In the genomic region with DNA sequence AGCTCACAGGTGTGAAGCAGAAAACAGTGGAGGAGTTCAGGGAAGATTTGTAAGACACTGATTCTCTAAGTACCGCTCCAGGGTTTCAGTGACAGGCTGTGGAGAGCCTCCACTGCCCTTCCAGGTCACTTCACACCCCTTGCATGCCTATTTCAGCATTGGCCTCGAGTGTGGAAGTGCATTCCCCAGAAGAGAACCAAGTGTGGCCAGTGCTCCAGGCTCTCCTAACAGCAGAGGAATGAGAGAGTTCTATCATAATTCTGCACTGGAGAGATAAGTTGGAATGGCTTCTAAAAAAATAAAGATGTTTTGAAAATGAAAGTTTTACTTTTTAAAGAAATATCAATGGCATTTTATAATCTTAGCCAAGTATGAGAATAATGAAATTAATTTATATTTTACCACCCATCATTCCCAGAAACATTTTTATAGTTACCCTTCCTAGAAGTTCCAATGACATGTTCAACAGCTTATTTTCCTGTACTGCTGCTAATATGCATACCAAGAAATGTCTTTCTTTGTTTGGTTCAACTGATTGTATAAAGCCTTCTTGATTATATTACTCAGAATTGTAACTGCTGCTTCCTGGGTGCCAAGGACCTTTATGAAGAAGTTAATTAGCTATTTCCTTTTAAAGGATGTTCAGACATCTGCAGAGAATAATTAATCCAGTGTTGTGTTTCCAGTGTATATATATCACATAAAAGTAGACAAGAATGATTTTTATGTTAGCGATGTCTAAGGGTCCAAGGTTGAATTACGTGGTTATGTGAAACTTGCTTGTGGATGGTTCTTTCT, we compare ENCODE assay signal across 1 cellular context.
TF ChIP-seq lines count a peak whose summit lies in the region.

No MANE protein-coding gene starts in this region.

TF ChIP-seq in IMR-90, 13 proteins besides CTCF, POLR2A, EP300 and RAD21:
- TF ChIP-seq FOS (IDR thresholded peaks at IDR 0.05; ENCODE audit: low read depth, low read length) = no peak
- no peak for TF ChIP-seq NFE2L2 (IDR thresholded peaks at IDR 0.05; ENCODE audit: low read depth, low read length)
- no peak for TF ChIP-seq MXI1 (IDR thresholded peaks at IDR 0.05; ENCODE audit: borderline replicate concordance, low read depth, low read length)
- TF ChIP-seq, protein P1, sequence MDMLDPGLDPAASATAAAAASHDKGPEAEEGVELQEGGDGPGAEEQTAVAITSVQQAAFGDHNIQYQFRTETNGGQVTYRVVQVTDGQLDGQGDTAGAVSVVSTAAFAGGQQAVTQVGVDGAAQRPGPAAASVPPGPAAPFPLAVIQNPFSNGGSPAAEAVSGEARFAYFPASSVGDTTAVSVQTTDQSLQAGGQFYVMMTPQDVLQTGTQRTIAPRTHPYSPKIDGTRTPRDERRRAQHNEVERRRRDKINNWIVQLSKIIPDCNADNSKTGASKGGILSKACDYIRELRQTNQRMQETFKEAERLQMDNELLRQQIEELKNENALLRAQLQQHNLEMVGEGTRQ (IDR thresholded peaks at IDR 0.05; ENCODE audit: low read depth, low read length) = no peak
- TF ChIP-seq RCOR1 (IDR thresholded peaks at IDR 0.05; ENCODE audit: insufficient replicate concordance, low read length) = no peak
- no peak for TF ChIP-seq CHD1 (IDR thresholded peaks at IDR 0.05; ENCODE audit: low read depth, low read length)
- TF ChIP-seq MAZ (IDR thresholded peaks at IDR 0.05; ENCODE audit: borderline replicate concordance, low read depth, low read length) = no peak
- TF ChIP-seq, protein P2, sequence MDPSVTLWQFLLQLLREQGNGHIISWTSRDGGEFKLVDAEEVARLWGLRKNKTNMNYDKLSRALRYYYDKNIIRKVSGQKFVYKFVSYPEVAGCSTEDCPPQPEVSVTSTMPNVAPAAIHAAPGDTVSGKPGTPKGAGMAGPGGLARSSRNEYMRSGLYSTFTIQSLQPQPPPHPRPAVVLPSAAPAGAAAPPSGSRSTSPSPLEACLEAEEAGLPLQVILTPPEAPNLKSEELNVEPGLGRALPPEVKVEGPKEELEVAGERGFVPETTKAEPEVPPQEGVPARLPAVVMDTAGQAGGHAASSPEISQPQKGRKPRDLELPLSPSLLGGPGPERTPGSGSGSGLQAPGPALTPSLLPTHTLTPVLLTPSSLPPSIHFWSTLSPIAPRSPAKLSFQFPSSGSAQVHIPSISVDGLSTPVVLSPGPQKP (IDR thresholded peaks at IDR 0.05; ENCODE audit: borderline replicate concordance, low read depth, low read length) = no peak
- TF ChIP-seq CEBPB (IDR thresholded peaks at IDR 0.05; ENCODE audit: low read depth, low read length) = no peak
- TF ChIP-seq MAFK (IDR thresholded peaks at IDR 0.05; ENCODE audit: low read depth, low read length) = no peak
- no peak for TF ChIP-seq RFX5 (IDR thresholded peaks at IDR 0.05; ENCODE audit: low read depth, low read length)
- TF ChIP-seq BHLHE40 (IDR thresholded peaks at IDR 0.05; ENCODE audit: low read depth, low read length) = no peak
- TF ChIP-seq SMC3 (IDR thresholded peaks at IDR 0.05; ENCODE audit: low read depth, low read length) = no peak
